8 cellular contexts compared by ENCODE assay signal in genomic region chr1:26696191-26696644, GRCh38. TPM values are rescaled to one million over a fixed set of nuclear protein-coding genes. Genes with fewer than 3 reads are reported as not detected.
DNase-seq lines count a peak whose midpoint lies in the region; ATAC-seq and TF ChIP-seq lines count a peak whose summit lies in the region.

No MANE protein-coding gene starts in this region.

- peaks cover 71% of the 10 kb centered on the region for H3K79me2 ChIP-seq in DOHH2 (ENCODE audit: control insufficient read depth, low read length)
- peaks cover 69% of the 10 kb centered on the region for H3K79me2 ChIP-seq in MM.1S (ENCODE audit: low read length)

- intact Hi-C loops in dorsolateral prefrontal cortex (cut with DNase I), result loop anchor here (2.0 to 10.0 kb wide), 4 partner anchors 27 to 584 kb away; partner anchors contain the start of genes HMGN2 (in 1 of the 2) and PDIK1L (in 1 of the 2)
- intact Hi-C loops in vagina (cut with DNase I), result no loop called here

- H3K9ac ChIP-seq in MM.1S (ENCODE audit: low read length), result peak overlapping the region; percentile 91

- no peaks in the 10 kb centered on the region for H3K9me3 Mint-ChIP-seq in naive B cell

- peaks cover 25 to 33% (median 29%) of the 10 kb centered on the region in 3 donors for H3K4me1 Mint-ChIP-seq in naive B cell

- ATAC-seq in naive B cell (ENCODE audit: low read depth in 2 of 2), result peak in 1 of 2 donors; percentile 2
- ATAC-seq in GM18873 (IDR thresholded peaks at IDR 0.05; ENCODE audit: low FRiP score, unreplicated experiment), result no peak

- H2AFZ ChIP-seq in MM.1S (ENCODE audit: low read length), result no peak overlapping the region

- no peaks in the 10 kb centered on the region for H3K27me3 ChIP-seq in DOHH2 (ENCODE audit: control insufficient read depth, low read length)
- H3K27me3 ChIP-seq in MM.1S (replicated peaks; ENCODE audit: insufficient read depth, low read length), result no peaks in the 10 kb centered on the region
- H3K27me3 ChIP-seq in dorsolateral prefrontal cortex, result no peaks in the 10 kb centered on the region
- no peaks in the 10 kb centered on the region for H3K27me3 ChIP-seq in vagina

- TF ChIP-seq CTCF in DOHH2 (IDR thresholded peaks at IDR 0.05; ENCODE audit: low read depth, low read length, poor library complexity, severe bottlenecking) (no peak), MM.1S (IDR thresholded peaks at IDR 0.05; ENCODE audit: low read length) (no peak), dorsolateral prefrontal cortex (IDR thresholded peaks at IDR 0.05 in 54 of 56, conservative IDR thresholded peaks at IDR 0.05 in 2 of 56; ENCODE audit: low read depth in 1 of 56, partially characterized antibody in 56 of 56) (no peak), vagina (IDR thresholded peaks at IDR 0.05) (no peak)

- no peak for TF ChIP-seq POLR2A in vagina (IDR thresholded peaks at IDR 0.05)

- H3K4me3 Mint-ChIP-seq in naive B cell, result peak overlapping the region in 5 of 8 donors; percentile 44 to 90 (median 81)

- H3K27ac Mint-ChIP-seq in naive B cell, result no peak overlapping the region

- H3K36me3 ChIP-seq in DOHH2 (ENCODE audit: control insufficient read depth, low read length) (peaks cover 45% of the 10 kb centered on the region), MM.1S (replicated peaks; ENCODE audit: insufficient read depth, low read length) (no peaks in the 10 kb centered on the region), vagina (no peaks in the 10 kb centered on the region)

- H3K4me1 ChIP-seq in DOHH2 (ENCODE audit: control insufficient read depth, low read length), result peaks cover 66% of the 10 kb centered on the region
- peaks cover 33% of the 10 kb centered on the region for H3K4me1 ChIP-seq in MM.1S (ENCODE audit: low read length)
- H3K4me1 ChIP-seq in vagina, result peaks cover 61% of the 10 kb centered on the region

- H3K9me2 ChIP-seq in DOHH2 (replicated peaks; ENCODE audit: control insufficient read depth, low read length) (no peaks in the 10 kb centered on the region), MM.1S (replicated peaks; ENCODE audit: insufficient read depth, low read length) (no peaks in the 10 kb centered on the region)

- no peaks in the 10 kb centered on the region for H3K9me3 ChIP-seq in DOHH2 (ENCODE audit: control insufficient read depth, insufficient read depth, low read length)
- no peaks in the 10 kb centered on the region for H3K9me3 ChIP-seq in MM.1S (replicated peaks; ENCODE audit: insufficient read depth, low read length)
- H3K9me3 ChIP-seq in vagina, result no peaks in the 10 kb centered on the region

- H3K36me3 Mint-ChIP-seq in naive B cell, result no peaks in the 10 kb centered on the region

- DNase-seq in MM.1S (no peak), dorsolateral prefrontal cortex (peak in 3 of 10 donors; percentile 30 to 56 (median 38)), naive B cell (peak; percentile 62), vagina (ENCODE audit: extremely low spot score in 2 of 2) (no peak), mucosa of gallbladder (ENCODE audit: low spot score) (no peak), NCI-H82 treated with DMSO at 0.1 percent for 48 hours (lab: John Stamatoyannopoulos, UW; ENCODE audit: unreplicated experiment) (no peak)

- H3K4me2 ChIP-seq in DOHH2 (ENCODE audit: low read length) (peak overlapping the region; percentile 87), MM.1S (ENCODE audit: low read depth, low read length) (no peak overlapping the region)

- H3F3A ChIP-seq in DOHH2 (ENCODE audit: control insufficient read depth, insufficient read depth) (peaks cover 25% of the 10 kb centered on the region), MM.1S (ENCODE audit: insufficient read depth, low read length) (peaks cover 69% of the 10 kb centered on the region)

- H4K20me1 ChIP-seq in DOHH2 (ENCODE audit: control insufficient read depth, insufficient read depth, low read depth, low read length) (peaks cover 27% of the 10 kb centered on the region), MM.1S (ENCODE audit: insufficient read depth, low read length) (no peaks in the 10 kb centered on the region)

- H3K27ac ChIP-seq in DOHH2 (ENCODE audit: low read depth, low read length) (peak overlapping the region; percentile 92), MM.1S (ENCODE audit: low read length) (peak overlapping the region; percentile 84; the same call in 1 of the 2 replicates), dorsolateral prefrontal cortex (peak overlapping the region; percentile 87 to 100 (median 98)), vagina (peak overlapping the region; percentile 98)

- H3K4me3 ChIP-seq in DOHH2 (ENCODE audit: low read length), result peak overlapping the region; percentile 92
- H3K4me3 ChIP-seq in MM.1S (ENCODE audit: low read length), result peak overlapping the region; percentile 70
- peak overlapping the region; percentile 65 to 97 (median 89) for H3K4me3 ChIP-seq in dorsolateral prefrontal cortex
- peak overlapping the region; percentile 90 to 95 for H3K4me3 ChIP-seq in vagina

- H3K27me3 Mint-ChIP-seq in naive B cell, result no peaks in the 10 kb centered on the region

RNA-seq across cellular contexts. Expression of gene ARID1A, which starts 0.4 kb away (rescaled TPM):
- total RNA-seq in dorsolateral prefrontal cortex (100 to 1,000 TPM in 34 of 120 experiments, 10 to 100 TPM in 86; 65.3 to 158 (median 93.3) TPM), vagina (91.6 TPM), mucosa of gallbladder (83.6 TPM)
- 10 to 100 TPM in 5 of 6 donors, 1 to 10 TPM in 1; 8.8 to 38.2 (median 18.9) TPM for polyA plus RNA-seq in naive B cell (ENCODE audit: low read depth in 6 of 6)
